Comparison of ENCODE assay signal across 11 cellular contexts in genomic region chr3:129611812-129612349, GRCh38. TPM values are rescaled to one million over a fixed set of nuclear protein-coding genes. Genes with fewer than 3 reads are reported as not detected.
DNase-seq lines count a peak whose midpoint lies in the region; ATAC-seq and TF ChIP-seq lines count a peak whose summit lies in the region.
"Had no signal": no experiment of that assay in that cellular context is flagged by ENCODE, and none has a peak within 500 bp of the region (broad histone marks: within the 10 kb centered on the region; RNA-seq: fewer than 3 reads in every experiment).

No MANE protein-coding gene starts in this region.

- H3K9me3 Mint-ChIP-seq in GM23338, result no peaks in the 10 kb centered on the region; the same call in 2 of the 3 replicates
- H3K9me3 Mint-ChIP-seq in natural killer cell treated with Interleukin-12 subunit alpha and Interleukin-12 subunit beta and Interleukin-15 and Interleukin-18, amount 100 ng/mL, for 72 hours, result no peaks in the 10 kb centered on the region

- peaks cover 7% of the 10 kb centered on the region; the same call in 1 of the 2 replicates for H3F3A ChIP-seq in GM23338 (replicated peaks; ENCODE audit: low read depth)

- peak overlapping the region; percentile 94 for H2AFZ ChIP-seq in GM23338

- no peaks in the 10 kb centered on the region for H3K9me3 ChIP-seq in spleen

- DNase-seq in GM23338 (ENCODE audit: low spot score), result peak; percentile 85
- peak; percentile 54 to 87 for DNase-seq in cardiac fibroblast (ENCODE audit: low read depth in 2 of 2)
- peak; percentile 51 for DNase-seq in left kidney (ENCODE audit: low read depth, low spot score)
- DNase-seq in superior temporal gyrus (ENCODE audit: extremely low spot score), result peak; percentile 11
- no peak for DNase-seq in spleen
- DNase-seq in cerebellar nuclear complex (lab: John Stamatoyannopoulos, UW), result no peak
- DNase-seq in natural killer cell treated with Interleukin-12 subunit alpha and Interleukin-12 subunit beta and Interleukin-15 and Interleukin-18, amount 100 ng/mL, for 72 hours (ENCODE audit: low spot score), result no peak
- DNase-seq in AML-193 (lab: John Stamatoyannopoulos, UW), result no peak
- DNase-seq: NCI-H1436; stimulated activated CD4-positive, alpha-beta T cell treated with anti-CD3 and anti-CD28 coated beads, Interleukin-2, amount 100 ng/mL, for 24 hours had no signal

- 48 to 61% (median 53%) methylated on average over 3 to 22 of the region's 22 CpGs for WGBS in spleen, 5 donors

- H3K4me3 ChIP-seq in GM23338, result 0 out of 2 replicates have a peak overlapping the region, but pooled peaks have one; percentile 34
- H3K4me3 ChIP-seq in cardiac fibroblast (replicated peaks in 1 of 2; ENCODE audit: low read depth in 2 of 2, low read length in 2 of 2), result no peak overlapping the region
- H3K4me3 ChIP-seq in spleen, result no peak overlapping the region
- H3K4me3 ChIP-seq: lung had no signal

- H3K27me3 Mint-ChIP-seq in GM23338 (ENCODE audit: insufficient read depth, low read depth, poor library complexity), result peaks cover 26% of the 10 kb centered on the region
- peaks cover 6 to 14% of the 10 kb centered on the region in 2 donors for H3K27me3 Mint-ChIP-seq in natural killer cell treated with Interleukin-12 subunit alpha and Interleukin-12 subunit beta and Interleukin-15 and Interleukin-18, amount 100 ng/mL, for 72 hours

- H3K27ac ChIP-seq in GM23338 (ENCODE audit: low read depth) (no peak overlapping the region), spleen (peak overlapping the region in 3 of 8 donors; percentile 2 to 53 (median 6))

- peaks cover 29% of the 10 kb centered on the region for H3K4me1 Mint-ChIP-seq in GM23338
- peaks cover 29 to 40% of the 10 kb centered on the region in 2 donors for H3K4me1 Mint-ChIP-seq in natural killer cell treated with Interleukin-12 subunit alpha and Interleukin-12 subunit beta and Interleukin-15 and Interleukin-18, amount 100 ng/mL, for 72 hours (ENCODE audit: low read depth in 2 of 2)

- H3K4me1 ChIP-seq in GM23338 (ENCODE audit: insufficient read depth) (peaks cover 30% of the 10 kb centered on the region; the same call in 1 of the 2 replicates), spleen (peaks cover 32 to 89% (median 66%) of the 10 kb centered on the region in 6 donors)

- H3K27me3 ChIP-seq in GM23338 (ENCODE audit: insufficient read depth) (peaks cover 17% of the 10 kb centered on the region), spleen (replicated peaks in 1 of 7) (peaks cover 0 to 31% (median 0%) of the 10 kb centered on the region in 7 donors)

- no peaks in the 10 kb centered on the region for H3K79me2 ChIP-seq in GM23338 (replicated peaks; ENCODE audit: insufficient read depth)

- H3K36me3 Mint-ChIP-seq in GM23338 (ENCODE audit: low read depth), result no peaks in the 10 kb centered on the region
- H3K36me3 Mint-ChIP-seq in natural killer cell treated with Interleukin-12 subunit alpha and Interleukin-12 subunit beta and Interleukin-15 and Interleukin-18, amount 100 ng/mL, for 72 hours, result no peaks in the 10 kb centered on the region

- no peak overlapping the region; the same call in 1 of the 2 replicates for H3K27ac Mint-ChIP-seq in GM23338
- H3K27ac Mint-ChIP-seq in natural killer cell treated with Interleukin-12 subunit alpha and Interleukin-12 subunit beta and Interleukin-15 and Interleukin-18, amount 100 ng/mL, for 72 hours, result no peak overlapping the region

- no peaks in the 10 kb centered on the region for H3K36me3 ChIP-seq in GM23338 (ENCODE audit: insufficient read depth)
- no peaks in the 10 kb centered on the region for H3K36me3 ChIP-seq in spleen

- TF ChIP-seq CTCF in GM23338 (conservative IDR thresholded peaks at IDR 0.05; ENCODE audit: low read depth in 2 of 2), result peak in 1 of 2 experiments; percentile 55; a peak in 2 of 4 replicates
- TF ChIP-seq CTCF in cardiac fibroblast (IDR thresholded peaks at IDR 0.05; ENCODE audit: low read depth, low read length), result no peak
- TF ChIP-seq CTCF in spleen (IDR thresholded peaks at IDR 0.05 in 8 of 11, conservative IDR thresholded peaks at IDR 0.05 in 3 of 11), result no peak

- intact Hi-C loops in spleen (cut with DNase I; ENCODE audit: low total_unique reads), result no loop called here

- ATAC-seq in GM23338, result peak; percentile 64
- ATAC-seq in natural killer cell treated with Interleukin-12 subunit alpha and Interleukin-12 subunit beta and Interleukin-15 and Interleukin-18, amount 100 ng/mL, for 72 hours, result no peak

- no peak overlapping the region for H3K4me3 Mint-ChIP-seq in GM23338
- H3K4me3 Mint-ChIP-seq in natural killer cell treated with Interleukin-12 subunit alpha and Interleukin-12 subunit beta and Interleukin-15 and Interleukin-18, amount 100 ng/mL, for 72 hours, result no peak overlapping the region

- peak overlapping the region; percentile 66 for H3K4me2 ChIP-seq in GM23338

- no peaks in the 10 kb centered on the region for H3K9me2 ChIP-seq in GM23338 (ENCODE audit: insufficient read depth)

- no peak for TF ChIP-seq POLR2A in spleen (IDR thresholded peaks at IDR 0.05)

- H4K20me1 ChIP-seq in GM23338 (replicated peaks; ENCODE audit: insufficient read depth), result no peaks in the 10 kb centered on the region

TF ChIP-seq in GM23338, 12 proteins besides CTCF, POLR2A, EP300 and RAD21:
- no peak for TF ChIP-seq ZNF114 (CRISPR knock-in tag; IDR thresholded peaks at IDR 0.05)
- peak; percentile 60; the same call in 1 of the 2 replicates for TF ChIP-seq ETS1 (IDR thresholded peaks at IDR 0.05)

RNA-seq across cellular contexts. Expression of gene PLXND1, which starts 5.4 kb away (rescaled TPM):
- 30.7 and 60.4 TPM in 2 replicates for total RNA-seq in GM23338 (2014; rRNA removed; shearing (Covaris generic))
- 13.3 and 14.7 TPM in 2 replicates for polyA plus RNA-seq in GM23338 (2016; fragmentation: Nextera tagmentation; extraction: Ambion mirVana)
- total RNA-seq in spleen, result 100 to 1,000 TPM; 121 to 238 (median 170) TPM
- polyA plus RNA-seq in spleen, result 10 to 100 TPM; 44.4 to 97.9 (median 79.2) TPM
- total RNA-seq in natural killer cell treated with Interleukin-12 subunit alpha and Interleukin-12 subunit beta and Interleukin-15 and Interleukin-18, amount 100 ng/mL, for 72 hours, result 1 to 10 TPM; 2.8 to 4.8 TPM

Comparison
In these comparisons a context has a peak if more than half of its experiments do, and no peak if none do; other contexts are left out.
1. DNase-seq: peak in GM23338 (single experiment), cardiac fibroblast (2 of 2), left kidney (single experiment) and superior temporal gyrus (single experiment); none in spleen (single experiment), cerebellar nuclear complex (0 of 2), natural killer cell treated with Interleukin-12 subunit alpha and Interleukin-12 subunit beta and Interleukin-15 and Interleukin-18, amount 100 ng/mL, for 72 hours (single experiment) and AML-193 (0 of 2).